14 cellular contexts compared by ENCODE assay signal in the genomic region with DNA sequence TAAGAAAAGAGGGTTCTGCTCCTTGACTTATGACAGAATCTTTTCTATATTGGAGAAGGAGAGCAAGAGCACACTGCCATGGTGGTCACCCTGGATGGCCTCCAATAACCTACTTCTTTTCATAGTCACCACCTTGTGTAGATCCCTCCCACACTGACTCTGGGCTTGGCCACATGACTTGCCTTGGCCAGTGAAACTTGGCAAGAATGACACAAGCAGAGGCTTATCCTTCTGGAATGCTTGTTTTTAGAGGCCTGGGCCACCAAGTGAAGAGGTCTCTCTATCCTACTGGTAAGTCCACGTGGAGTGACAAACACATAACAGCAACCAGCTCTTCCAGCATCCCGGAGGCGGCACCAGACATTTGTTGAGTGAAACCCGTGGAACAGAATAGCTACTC.
A peak's percentile ranks its signal among the peaks of the same experiment; 100 is the strongest.
DNase-seq lines count a peak whose midpoint lies in the region; ATAC-seq, FAIRE-seq and TF ChIP-seq lines count a peak whose summit lies in the region.
"Had no signal": no experiment of that assay in that cellular context is flagged by ENCODE, and none has a peak within 500 bp of the region (broad histone marks: within the 10 kb centered on the region; RNA-seq: fewer than 3 reads in every experiment).

No MANE protein-coding gene starts in this region.

- CTCF ChIA-PET in K562 (lab: Yijun Ruan, JAX; ENCODE audit: low intra/inter-chr PET ratio), result no interaction called here

- WGBS in K562 (ENCODE audit: insufficient coverage, low coverage, missing lambda C conversion rate), result 26% methylated on average over 4 of the region's 4 CpGs

- no peak for TF ChIP-seq RAD21 in K562 (CRISPR knock-in tag; conservative IDR thresholded peaks at IDR 0.05 in 1 of 2, IDR thresholded peaks at IDR 0.05 in 1 of 2)

- peak; percentile 68 for ATAC-seq in K562
- ATAC-seq in HG02970 (IDR thresholded peaks at IDR 0.05; ENCODE audit: low FRiP score, unreplicated experiment), result no peak
- ATAC-seq: CD8-positive, alpha-beta T cell; GM23338 had no signal

- TF ChIP-seq CTCF in K562 (IDR thresholded peaks at IDR 0.05 in 2 of 3, conservative IDR thresholded peaks at IDR 0.05 in 1 of 3; ENCODE audit: insufficient read depth in 2 of 3, low read depth in 1 of 3, low read length in 3 of 3) (no peak), fibroblast of the aortic adventitia (IDR thresholded peaks at IDR 0.05; ENCODE audit: insufficient read depth, low read length) (no peak)

- no peaks in the 10 kb centered on the region for H3K27me3 ChIP-seq in BLaER1
- H3K27me3 ChIP-seq in K562 (ENCODE audit: control insufficient read depth in 2 of 2, insufficient read depth in 2 of 2, low read length in 2 of 2), result no peaks in the 10 kb centered on the region
- H3K27me3 ChIP-seq: BE2C had no signal

- BruUV-seq in K562 (replicated peaks; lab: Mats Ljungman, UMichigan), result no TSS peak

- TF ChIP-seq POLR2A in K562 (conservative IDR thresholded peaks at IDR 0.05), result no peak

- no peak for TF ChIP-seq EP300 in K562 (IDR thresholded peaks at IDR 0.05; ENCODE audit: low read length)

- no peak overlapping the region for H3K4me2 ChIP-seq in BLaER1
- H3K4me2 ChIP-seq in K562 (ENCODE audit: insufficient read depth, low read length), result no peak overlapping the region
- H3K4me2 ChIP-seq: GM23338 had no signal

- intact Hi-C loops in K562 (cut with micrococcal nuclease), result no loop called here

- H3K27ac ChIP-seq in BLaER1, result 0 out of 2 replicates have a peak overlapping the region, but pooled peaks have one; percentile 30
- no peak overlapping the region for H3K27ac ChIP-seq in K562 (ENCODE audit: extremely low read depth, low read depth, low read length)

- H3K9me3 ChIP-seq in BLaER1 (peaks cover 66% of the 10 kb centered on the region), K562 (replicated peaks; ENCODE audit: control insufficient read depth, insufficient read depth, low read depth, low read length) (no peaks in the 10 kb centered on the region)
- H3K9me3 ChIP-seq: BE2C, Caco-2 had no signal

- DNase-seq in M059J (ENCODE audit: low read depth) (peak; percentile 38), K562 (ENCODE audit: extremely low read depth in 1 of 4, low spot score in 3 of 4) (no peak), fibroblast of the aortic adventitia (ENCODE audit: low read depth) (peak; percentile 17), NOMO-1 treated with DMSO at 0.1 percent for 48 hours (lab: John Stamatoyannopoulos, UW; ENCODE audit: unreplicated experiment) (no peak), RKO (ENCODE audit: low spot score) (no peak)
- DNase-seq: BE2C; Caco-2; CD8-positive, alpha-beta T cell; DMS53; H7 had no signal

- no peak for FAIRE-seq in K562 (lab: Jason Lieb, UNC)
- FAIRE-seq: A204.1 had no signal

- H4K20me1 ChIP-seq in BLaER1 (no peaks in the 10 kb centered on the region), K562 (replicated peaks; ENCODE audit: control insufficient read depth, insufficient read depth, low read length) (no peaks in the 10 kb centered on the region)

- no peak overlapping the region for H3K9ac ChIP-seq in BLaER1
- H3K9ac ChIP-seq in K562 (ENCODE audit: insufficient read depth in 1 of 2, low read depth in 2 of 2, low read length in 2 of 2), result no peak overlapping the region

- H3K4me1 ChIP-seq in BLaER1 (peaks cover 38% of the 10 kb centered on the region), K562 (replicated peaks in 1 of 2; ENCODE audit: control insufficient read depth in 2 of 2, insufficient read depth in 2 of 2, low read length in 2 of 2) (peaks cover 0 to 5% of the 10 kb centered on the region in 2 experiments; a peak in 2 of 5 replicates)
- H3K4me1 ChIP-seq: BE2C, Caco-2 had no signal

- H3K9me1 ChIP-seq in K562 (ENCODE audit: control insufficient read depth, insufficient read depth, low read length), result no peaks in the 10 kb centered on the region

- in situ Hi-C loops in K562 (cut with MboI), result no loop called here

- H3K4me3 ChIP-seq in BLaER1 (no peak overlapping the region), K562 (no peak overlapping the region), fibroblast of the aortic adventitia (ENCODE audit: low read depth, low read length) (no peak overlapping the region)
- H3K4me3 ChIP-seq: GM23338 had no signal

- no peaks in the 10 kb centered on the region for H3K79me2 ChIP-seq in K562 (ENCODE audit: control insufficient read depth, insufficient read depth, low read length)

- H2AFZ ChIP-seq in K562 (ENCODE audit: low read depth, low read length), result no peak overlapping the region
- H2AFZ ChIP-seq: GM23338 had no signal

- POLR2A ChIA-PET in K562 (lab: Yijun Ruan, JAX), result interaction anchor here (0.6 to 1.9 kb wide), 3 partner anchors 11 to 1703 kb away, joined by 3 to 7 read pairs (median 3); no protein-coding TSS in a partner anchor

- H3K36me3 ChIP-seq in BLaER1 (no peaks in the 10 kb centered on the region), K562 (ENCODE audit: control insufficient read depth, insufficient read depth, low read length) (no peaks in the 10 kb centered on the region)
- H3K36me3 ChIP-seq: BE2C had no signal

TF ChIP-seq in K562, 482 proteins besides CTCF, POLR2A, EP300 and RAD21:
- TF ChIP-seq FOXJ2 (tag; IDR thresholded peaks at IDR 0.05), result no peak
- no peak for TF ChIP-seq ZNF431 (CRISPR knock-in tag; IDR thresholded peaks at IDR 0.05)
- TF ChIP-seq, protein P1, sequence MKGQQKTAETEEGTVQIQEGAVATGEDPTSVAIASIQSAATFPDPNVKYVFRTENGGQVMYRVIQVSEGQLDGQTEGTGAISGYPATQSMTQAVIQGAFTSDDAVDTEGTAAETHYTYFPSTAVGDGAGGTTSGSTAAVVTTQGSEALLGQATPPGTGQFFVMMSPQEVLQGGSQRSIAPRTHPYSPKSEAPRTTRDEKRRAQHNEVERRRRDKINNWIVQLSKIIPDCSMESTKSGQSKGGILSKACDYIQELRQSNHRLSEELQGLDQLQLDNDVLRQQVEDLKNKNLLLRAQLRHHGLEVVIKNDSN (CRISPR knock-in tag; IDR thresholded peaks at IDR 0.05), result peak; percentile 42; the same call in 1 of the 2 replicates
- TF ChIP-seq ZNF282 (CRISPR knock-in tag; IDR thresholded peaks at IDR 0.05), result no peak
- TF ChIP-seq, protein P2, sequence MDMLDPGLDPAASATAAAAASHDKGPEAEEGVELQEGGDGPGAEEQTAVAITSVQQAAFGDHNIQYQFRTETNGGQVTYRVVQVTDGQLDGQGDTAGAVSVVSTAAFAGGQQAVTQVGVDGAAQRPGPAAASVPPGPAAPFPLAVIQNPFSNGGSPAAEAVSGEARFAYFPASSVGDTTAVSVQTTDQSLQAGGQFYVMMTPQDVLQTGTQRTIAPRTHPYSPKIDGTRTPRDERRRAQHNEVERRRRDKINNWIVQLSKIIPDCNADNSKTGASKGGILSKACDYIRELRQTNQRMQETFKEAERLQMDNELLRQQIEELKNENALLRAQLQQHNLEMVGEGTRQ (CRISPR knock-in tag; IDR thresholded peaks at IDR 0.05), result peak; percentile 42
- TF ChIP-seq PYGO2 (tag; IDR thresholded peaks at IDR 0.05), result no peak

Comparison
In these comparisons a context has a peak if more than half of its experiments do, and no peak if none do; other contexts are left out.
1. DNase-seq: peak in M059J (single experiment) and fibroblast of the aortic adventitia (single experiment); none in K562 (0 of 4), NOMO-1 treated with DMSO at 0.1 percent for 48 hours (single experiment) and RKO (single experiment).